8 cellular contexts compared by ENCODE assay signal in genomic region chr3:15361494-15362214, GRCh38. TPM values are rescaled to one million over a fixed set of nuclear protein-coding genes. Genes with fewer than 3 reads are reported as not detected.
DNase-seq lines count a peak whose midpoint lies in the region; ATAC-seq, FAIRE-seq and TF ChIP-seq lines count a peak whose summit lies in the region.

No MANE protein-coding gene starts in this region.

- no peak overlapping the region for H3K4me3 ChIP-seq in CD8-positive, alpha-beta T cell (ENCODE audit: low read depth, low read length)
- H3K4me3 ChIP-seq in gastroesophageal sphincter: no peak overlapping the region

- POLR2A ChIA-PET in CD8-positive, alpha-beta T cell (lab: Charles Lee): interaction anchor here (0.6 kb wide), 1 partner anchor 15 kb away, joined by 4 read pairs; no protein-coding TSS in a partner anchor
- POLR2A ChIA-PET in activated CD4-positive, alpha-beta T cell treated with anti-CD3 and anti-CD28 coated beads for 36 hours (lab: Charles Lee): interaction anchor here (0.6 to 1.4 kb wide), 15 partner anchors 29 to 791 kb away, joined by 3 to 26 read pairs (median 4); partner anchors contain the start of genes CCDC174, RBSN and SH3BP5

- no peaks in the 10 kb centered on the region for H3K9me3 Mint-ChIP-seq in CD8-positive, alpha-beta T cell
- H3K9me3 Mint-ChIP-seq in activated CD4-positive, alpha-beta T cell treated with anti-CD3 and anti-CD28 coated beads for 36 hours (ENCODE audit: low read depth): no peaks in the 10 kb centered on the region
- H3K9me3 Mint-ChIP-seq in stimulated activated naive B cell treated with anti-CD40 and anti-IgM and Interleukin-4, amounts not matched to agents 10 μg/mL and 1 μg/mL and 100 μg/mL, for 72 hours: no peaks in the 10 kb centered on the region

- no peaks in the 10 kb centered on the region for H3K36me3 ChIP-seq in CD8-positive, alpha-beta T cell (ENCODE audit: insufficient read depth, low read length)
- no peaks in the 10 kb centered on the region for H3K36me3 ChIP-seq in gastroesophageal sphincter

- TF ChIP-seq POLR2A in gastroesophageal sphincter (IDR thresholded peaks at IDR 0.05): no peak

- ATAC-seq in CD8-positive, alpha-beta T cell: no peak
- ATAC-seq in GM19438 (IDR thresholded peaks at IDR 0.05; ENCODE audit: low read depth, unreplicated experiment) (peak; percentile 72), HG03432 (IDR thresholded peaks at IDR 0.05; ENCODE audit: unreplicated experiment) (peak; percentile 77), gastroesophageal sphincter (peak; percentile 39)
- ATAC-seq in activated CD4-positive, alpha-beta T cell treated with anti-CD3 and anti-CD28 coated beads for 36 hours: peak; percentile 76
- ATAC-seq in stimulated activated naive B cell treated with anti-CD40 and anti-IgM and Interleukin-4, amounts not matched to agents 10 μg/mL and 1 μg/mL and 100 μg/mL, for 72 hours (replicated peaks): peak; percentile 90 to 93

- peak overlapping the region; percentile 44 for H3K4me3 Mint-ChIP-seq in CD8-positive, alpha-beta T cell
- peak overlapping the region; percentile 53 for H3K4me3 Mint-ChIP-seq in activated CD4-positive, alpha-beta T cell treated with anti-CD3 and anti-CD28 coated beads for 36 hours
- H3K4me3 Mint-ChIP-seq in stimulated activated naive B cell treated with anti-CD40 and anti-IgM and Interleukin-4, amounts not matched to agents 10 μg/mL and 1 μg/mL and 100 μg/mL, for 72 hours: peak overlapping the region; percentile 51 to 71

- no peaks in the 10 kb centered on the region for H3K27me3 Mint-ChIP-seq in CD8-positive, alpha-beta T cell (ENCODE audit: low read depth)
- peaks cover 2% of the 10 kb centered on the region for H3K27me3 Mint-ChIP-seq in activated CD4-positive, alpha-beta T cell treated with anti-CD3 and anti-CD28 coated beads for 36 hours
- no peaks in the 10 kb centered on the region for H3K27me3 Mint-ChIP-seq in stimulated activated naive B cell treated with anti-CD40 and anti-IgM and Interleukin-4, amounts not matched to agents 10 μg/mL and 1 μg/mL and 100 μg/mL, for 72 hours

- CTCF ChIA-PET in CD8-positive, alpha-beta T cell (lab: Charles Lee): interaction anchor here (0.8 to 1.6 kb wide), 3 partner anchors 16 to 94 kb away, joined by 3 to 4 read pairs (median 3); partner anchors contain the start of gene SH3BP5
- CTCF ChIA-PET in activated CD4-positive, alpha-beta T cell treated with anti-CD3 and anti-CD28 coated beads for 36 hours (lab: Charles Lee): interaction anchor here (0.6 to 4.7 kb wide), 30 partner anchors 15 to 762 kb away, joined by 3 to 35 read pairs (median 4); partner anchors contain the start of genes CAPN7 and SH3BP5

- no peak for DNase-seq in CD8-positive, alpha-beta T cell
- peak; percentile 83 for DNase-seq in activated CD4-positive, alpha-beta T cell treated with anti-CD3 and anti-CD28 coated beads for 36 hours
- peak; percentile 71 for DNase-seq in stimulated activated naive B cell treated with anti-CD40 and anti-IgM and Interleukin-4, amounts not matched to agents 10 μg/mL and 1 μg/mL and 100 μg/mL, for 72 hours
- no peak for DNase-seq in frontal cortex (ENCODE audit: low spot score in 2 of 2)
- DNase-seq in SW 1271 (lab: John Stamatoyannopoulos, UW): no peak

- no peaks in the 10 kb centered on the region for H3K9me3 ChIP-seq in CD8-positive, alpha-beta T cell (ENCODE audit: low read length)
- no peaks in the 10 kb centered on the region for H3K9me3 ChIP-seq in gastroesophageal sphincter

- no peaks in the 10 kb centered on the region for H3K27me3 ChIP-seq in CD8-positive, alpha-beta T cell (ENCODE audit: insufficient read depth, low read length)
- no peaks in the 10 kb centered on the region for H3K27me3 ChIP-seq in gastroesophageal sphincter

- no peak overlapping the region for H3K27ac Mint-ChIP-seq in CD8-positive, alpha-beta T cell
- peak overlapping the region; percentile 87 for H3K27ac Mint-ChIP-seq in activated CD4-positive, alpha-beta T cell treated with anti-CD3 and anti-CD28 coated beads for 36 hours
- H3K27ac Mint-ChIP-seq in stimulated activated naive B cell treated with anti-CD40 and anti-IgM and Interleukin-4, amounts not matched to agents 10 μg/mL and 1 μg/mL and 100 μg/mL, for 72 hours: peak overlapping the region; percentile 95

- peaks cover 28% of the 10 kb centered on the region for H3K4me1 Mint-ChIP-seq in CD8-positive, alpha-beta T cell (ENCODE audit: low read depth)
- H3K4me1 Mint-ChIP-seq in activated CD4-positive, alpha-beta T cell treated with anti-CD3 and anti-CD28 coated beads for 36 hours: peaks cover 38% of the 10 kb centered on the region
- peaks cover 24 to 53% of the 10 kb centered on the region in 2 donors for H3K4me1 Mint-ChIP-seq in stimulated activated naive B cell treated with anti-CD40 and anti-IgM and Interleukin-4, amounts not matched to agents 10 μg/mL and 1 μg/mL and 100 μg/mL, for 72 hours

- H3K27ac ChIP-seq in CD8-positive, alpha-beta T cell (ENCODE audit: low read depth, low read length): no peak overlapping the region
- peak overlapping the region in 1 of 4 donors; percentile 17 for H3K27ac ChIP-seq in gastroesophageal sphincter

- TF ChIP-seq CTCF in CD8-positive, alpha-beta T cell (IDR thresholded peaks at IDR 0.05): no peak
- no peak for TF ChIP-seq CTCF in gastroesophageal sphincter (IDR thresholded peaks at IDR 0.05)

- FAIRE-seq in frontal cortex (lab: Jason Lieb, UNC): no peak

- H3K36me3 Mint-ChIP-seq in CD8-positive, alpha-beta T cell: no peaks in the 10 kb centered on the region
- no peaks in the 10 kb centered on the region for H3K36me3 Mint-ChIP-seq in activated CD4-positive, alpha-beta T cell treated with anti-CD3 and anti-CD28 coated beads for 36 hours (ENCODE audit: low read depth)
- H3K36me3 Mint-ChIP-seq in stimulated activated naive B cell treated with anti-CD40 and anti-IgM and Interleukin-4, amounts not matched to agents 10 μg/mL and 1 μg/mL and 100 μg/mL, for 72 hours: no peaks in the 10 kb centered on the region

- WGBS in gastroesophageal sphincter (ENCODE audit: low coverage in 1 of 2), 2 donors: 57 to 68% methylated on average over 7 to 10 of the region's 11 CpGs

- TF ChIP-seq EP300 in gastroesophageal sphincter (IDR thresholded peaks at IDR 0.05): no peak

- H3K4me1 ChIP-seq in CD8-positive, alpha-beta T cell (ENCODE audit: insufficient read depth, low read length): peaks cover under 1% of the 10 kb centered on the region
- peaks cover 0 to 12% (median 0%) of the 10 kb centered on the region in 3 donors for H3K4me1 ChIP-seq in gastroesophageal sphincter

- intact Hi-C loops in CD8-positive, alpha-beta T cell (cut with DNase I, micrococcal nuclease): loop anchor here in 1 of 2 experiments (1.0 kb wide), 1 partner anchor 13 kb away; no protein-coding TSS in a partner anchor
- intact Hi-C loops in activated CD4-positive, alpha-beta T cell treated with anti-CD3 and anti-CD28 coated beads for 36 hours (cut with DNase I, micrococcal nuclease): loop anchor here (1.0 to 5.0 kb wide), 10 partner anchors 17 to 1151 kb away; partner anchors contain the start of genes SH3BP5 (in 2 of the 2), ANKRD28 (in 1 of the 2), RBSN (in 1 of the 2) and RFTN1 (in 1 of the 2)

RNA-seq across cellular contexts. Expression of gene SH3BP5, which starts 29.3 kb away (rescaled TPM):
- total RNA-seq in CD8-positive, alpha-beta T cell: 1 to 10 TPM; 4.4 to 5.9 TPM
- total RNA-seq in activated CD4-positive, alpha-beta T cell treated with anti-CD3 and anti-CD28 coated beads for 36 hours: 1 to 10 TPM; 8.9 to 9.4 TPM
- total RNA-seq in gastroesophageal sphincter (10 to 100 TPM; 23.5 to 56.4 (median 35.0) TPM), frontal cortex (67.7 TPM)

Comparison
In these comparisons a context has a peak if more than half of its experiments do, and no peak if none do; other contexts are left out.
1. DNase-seq: peak in activated CD4-positive, alpha-beta T cell treated with anti-CD3 and anti-CD28 coated beads for 36 hours (single experiment) and stimulated activated naive B cell treated with anti-CD40 and anti-IgM and Interleukin-4, amounts not matched to agents 10 μg/mL and 1 μg/mL and 100 μg/mL, for 72 hours (single experiment); none in CD8-positive, alpha-beta T cell (0 of 7), frontal cortex (0 of 2) and SW 1271 (0 of 2).
2. Peak in every context shown above with its lines, with median percentiles within 50 percentile points of each other: H3K4me3 Mint-ChIP-seq.